In the genomic region with DNA sequence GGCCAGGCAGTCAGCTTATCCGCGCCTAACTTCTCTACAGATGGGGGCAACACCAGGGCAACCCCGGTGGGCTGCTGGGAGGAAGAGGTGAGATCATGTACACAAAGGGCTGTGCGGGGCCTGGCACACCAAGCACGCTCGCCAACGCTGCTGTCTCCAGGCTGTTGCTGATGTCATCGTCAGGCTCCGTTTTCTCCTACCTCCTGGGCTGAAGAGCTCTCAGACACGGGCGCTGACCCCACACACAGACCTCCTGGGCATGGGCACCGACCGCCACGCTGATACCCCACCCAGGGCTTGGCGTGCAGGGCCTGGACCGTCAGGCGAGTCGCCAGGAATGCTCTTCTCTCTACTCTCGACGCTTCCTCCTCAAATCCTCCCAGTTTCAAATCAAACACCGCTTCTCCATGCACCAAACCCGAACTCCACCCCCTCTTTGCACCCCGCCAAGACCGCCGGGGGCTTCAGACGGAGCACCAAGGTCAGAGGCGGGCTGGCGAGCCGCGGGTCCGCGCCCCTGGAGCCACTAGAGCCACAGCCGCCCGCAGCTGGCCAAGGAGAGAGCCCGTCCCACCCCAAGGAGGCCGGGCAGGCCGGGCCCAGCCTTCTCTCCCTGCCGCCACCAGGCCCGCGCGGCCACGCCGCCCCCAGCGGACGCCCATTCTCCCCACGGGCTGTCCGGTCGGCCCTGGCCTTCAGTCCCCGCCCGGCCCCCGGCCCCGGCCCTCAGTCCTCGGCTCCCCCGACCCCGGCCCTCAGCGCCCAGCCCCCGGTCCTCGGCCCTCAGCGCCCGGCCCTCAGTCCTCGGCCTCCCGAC, we compare ENCODE assay signal across 8 cellular contexts. TPM values are rescaled to one million over a fixed set of nuclear protein-coding genes. Genes with fewer than 3 reads are reported as not detected.
A peak's percentile ranks its signal among the peaks of the same experiment; 100 is the strongest.
DNase-seq lines count a peak whose midpoint lies in the region; ATAC-seq and TF ChIP-seq lines count a peak whose summit lies in the region.

No MANE protein-coding gene starts in this region.

- TF ChIP-seq EP300 in Ishikawa (IDR thresholded peaks at IDR 0.05; ENCODE audit: borderline replicate concordance) = no peak
- no peak for TF ChIP-seq EP300 in sigmoid colon (IDR thresholded peaks at IDR 0.05)

- no peaks in the 10 kb centered on the region for H3K9me3 ChIP-seq in CD4-positive, alpha-beta T cell (ENCODE audit: control insufficient read depth, low read length)
- no peaks in the 10 kb centered on the region for H3K9me3 ChIP-seq in right cardiac atrium (ENCODE audit: control insufficient read depth, low read length)
- no peaks in the 10 kb centered on the region for H3K9me3 ChIP-seq in sigmoid colon

- DNase-seq in CD4-positive, alpha-beta T cell = peak in 1 of 10 experiments; percentile 19
- peak; percentile 60 for DNase-seq in activated naive CD4-positive, alpha-beta T cell treated with anti-CD3 and anti-CD28 coated beads, Interleukin-2, amount 10 ng/mL, durations not matched to agents 7 days and 5 days
- DNase-seq in right cardiac atrium (peak; percentile 48 to 77 (median 77)), sigmoid colon (peak; percentile 65), NCI-H2081 treated with DMSO at 0.1 percent for 48 hours (lab: John Stamatoyannopoulos, UW) (no peak), putamen (ENCODE audit: low spot score) (no peak)
- DNase-seq in activated CD4-positive, CD25-positive, alpha-beta regulatory T cell treated with anti-CD3 and anti-CD28 coated beads, Interleukin-2, amount 50 U/mL, for 72 hours = no peak

- no peaks in the 10 kb centered on the region for H3K27me3 Mint-ChIP-seq in CD4-positive, alpha-beta T cell
- peaks cover 25% of the 10 kb centered on the region for H3K27me3 Mint-ChIP-seq in activated naive CD4-positive, alpha-beta T cell treated with anti-CD3 and anti-CD28 coated beads, Interleukin-2, amount 10 ng/mL, durations not matched to agents 7 days and 5 days

- peak overlapping the region; percentile 94 for H3K27ac ChIP-seq in CD4-positive, alpha-beta T cell (ENCODE audit: low read depth, low read length)
- H3K27ac ChIP-seq in right cardiac atrium (ENCODE audit: low read length) = no peak overlapping the region
- peak overlapping the region; percentile 82 to 91 (median 87) for H3K27ac ChIP-seq in sigmoid colon

- H3K27ac Mint-ChIP-seq in CD4-positive, alpha-beta T cell = peak overlapping the region; percentile 94
- H3K27ac Mint-ChIP-seq in activated naive CD4-positive, alpha-beta T cell treated with anti-CD3 and anti-CD28 coated beads, Interleukin-2, amount 10 ng/mL, durations not matched to agents 7 days and 5 days = peak overlapping the region; percentile 91

- H3K4me3 ChIP-seq in right cardiac atrium (ENCODE audit: low read length) (peak overlapping the region; percentile 95), sigmoid colon (peak overlapping the region; percentile 62 to 99 (median 90))

- no peak for TF ChIP-seq CTCF in CD4-positive, alpha-beta T cell (IDR thresholded peaks at IDR 0.05)
- no peak for TF ChIP-seq CTCF in sigmoid colon (IDR thresholded peaks at IDR 0.05)

- H3K4me1 Mint-ChIP-seq in CD4-positive, alpha-beta T cell (ENCODE audit: low read depth) = peaks cover 53% of the 10 kb centered on the region
- H3K4me1 Mint-ChIP-seq in activated naive CD4-positive, alpha-beta T cell treated with anti-CD3 and anti-CD28 coated beads, Interleukin-2, amount 10 ng/mL, durations not matched to agents 7 days and 5 days = peaks cover 62% of the 10 kb centered on the region

- H3K27me3 ChIP-seq in CD4-positive, alpha-beta T cell (ENCODE audit: control insufficient read depth, insufficient read depth, low read length) = no peaks in the 10 kb centered on the region
- H3K27me3 ChIP-seq in right cardiac atrium (ENCODE audit: control insufficient read depth, insufficient read depth) = no peaks in the 10 kb centered on the region
- H3K27me3 ChIP-seq in sigmoid colon = peaks cover 0 to 6% (median 0%) of the 10 kb centered on the region in 3 donors

- H3K36me3 Mint-ChIP-seq in CD4-positive, alpha-beta T cell (ENCODE audit: low read depth) = peaks cover 21% of the 10 kb centered on the region
- peaks cover 12% of the 10 kb centered on the region for H3K36me3 Mint-ChIP-seq in activated naive CD4-positive, alpha-beta T cell treated with anti-CD3 and anti-CD28 coated beads, Interleukin-2, amount 10 ng/mL, durations not matched to agents 7 days and 5 days

- H3K36me3 ChIP-seq in sigmoid colon = no peaks in the 10 kb centered on the region

- TF ChIP-seq POLR2A in sigmoid colon (IDR thresholded peaks at IDR 0.05) = no peak

- CTCF ChIA-PET in CD4-positive, alpha-beta T cell (lab: Charles Lee) = interaction anchor here (1.0 to 2.0 kb wide), 7 partner anchors 24 to 222 kb away, joined by 3 to 16 read pairs (median 4); a partner anchor contains a TSS
- CTCF ChIA-PET in activated naive CD4-positive, alpha-beta T cell treated with anti-CD3 and anti-CD28 coated beads, Interleukin-2, amount 10 ng/mL, durations not matched to agents 7 days and 5 days (lab: Charles Lee) = interaction anchor here (0.6 to 3.1 kb wide), 10 partner anchors 9 to 325 kb away, joined by 3 to 14 read pairs (median 4); a partner anchor contains a TSS

- POLR2A ChIA-PET in CD4-positive, alpha-beta T cell (lab: Charles Lee) = interaction anchor here (1.0 to 2.7 kb wide), 3 partner anchors 34 to 148 kb away, joined by 4 to 11 read pairs (median 9); a partner anchor contains a TSS

- no peak for TF ChIP-seq RAD21 in Ishikawa (IDR thresholded peaks at IDR 0.05; ENCODE audit: low read depth)

- H3K4me3 Mint-ChIP-seq in CD4-positive, alpha-beta T cell = peak overlapping the region; percentile 92
- H3K4me3 Mint-ChIP-seq in activated naive CD4-positive, alpha-beta T cell treated with anti-CD3 and anti-CD28 coated beads, Interleukin-2, amount 10 ng/mL, durations not matched to agents 7 days and 5 days = peak overlapping the region; percentile 86

- intact Hi-C loops in CD4-positive, alpha-beta T cell (cut with DNase I, micrococcal nuclease) = loop anchor here in 1 of 2 experiments (5.0 kb wide), 2 partner anchors 33 to 53 kb away; a partner anchor contains a TSS
- intact Hi-C loops in right cardiac atrium (cut with DNase I) = no loop called here
- intact Hi-C loops in sigmoid colon (cut with DNase I) = loop anchor here (1.0 to 2.0 kb wide), 2 partner anchors 33 to 51 kb away; a partner anchor contains a TSS

- H3K9me3 Mint-ChIP-seq in CD4-positive, alpha-beta T cell = no peaks in the 10 kb centered on the region
- H3K9me3 Mint-ChIP-seq in activated naive CD4-positive, alpha-beta T cell treated with anti-CD3 and anti-CD28 coated beads, Interleukin-2, amount 10 ng/mL, durations not matched to agents 7 days and 5 days = no peaks in the 10 kb centered on the region

- 5% methylated on average over 62 of the region's 62 CpGs for WGBS in right cardiac atrium
- 3 to 7% methylated on average over 62 of the region's 62 CpGs for WGBS in sigmoid colon, 2 donors

- ATAC-seq in CD4-positive, alpha-beta T cell (ENCODE audit: poor library complexity) = no peak
- peak; percentile 4 to 38 for ATAC-seq in right cardiac atrium

- H3K4me1 ChIP-seq in right cardiac atrium (ENCODE audit: control insufficient read depth, insufficient read depth, low read length) (peaks cover 13% of the 10 kb centered on the region), sigmoid colon (peaks cover 0 to 60% (median 56%) of the 10 kb centered on the region in 4 donors)

TF ChIP-seq in Ishikawa, 13 proteins besides CTCF, POLR2A, EP300 and RAD21:
- TF ChIP-seq FOXM1 (IDR thresholded peaks at IDR 0.05; ENCODE audit: borderline replicate concordance, low read depth) = no peak
- no peak for TF ChIP-seq TAF1 (IDR thresholded peaks at IDR 0.05; ENCODE audit: low read depth)
- TF ChIP-seq, protein P1, sequence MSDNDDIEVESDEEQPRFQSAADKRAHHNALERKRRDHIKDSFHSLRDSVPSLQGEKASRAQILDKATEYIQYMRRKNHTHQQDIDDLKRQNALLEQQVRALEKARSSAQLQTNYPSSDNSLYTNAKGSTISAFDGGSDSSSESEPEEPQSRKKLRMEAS (IDR thresholded peaks at IDR 0.05) = peak; percentile 50

RNA-seq across cellular contexts. Expression of a gene that starts 0.8 kb away (rescaled TPM):
- total RNA-seq in CD4-positive, alpha-beta T cell = 100 to 1,000 TPM; 220 to 227 TPM
- total RNA-seq in right cardiac atrium (10 to 100 TPM; 50.3 to 54.8 (median 53.9) TPM), sigmoid colon (10 to 100 TPM; 23.2 to 53.7 (median 32.3) TPM)
- polyA plus RNA-seq in right cardiac atrium (39.2 TPM), sigmoid colon (10 to 100 TPM; 13.8 to 67.3 (median 17.3) TPM)

RNA-seq across cellular contexts. Expression of a gene that starts 7.3 kb away (rescaled TPM):
- total RNA-seq in CD4-positive, alpha-beta T cell = 1 to 10 TPM; 1.1 to 1.6 TPM
- under 1 TPM in 2 of 4 donors, not detected in 2; 0.11 to 0.32 TPM for total RNA-seq in right cardiac atrium
- 0.05 TPM for polyA plus RNA-seq in right cardiac atrium
- not detected for total RNA-seq in sigmoid colon
- polyA plus RNA-seq in sigmoid colon = 1 to 10 TPM; 1.2 to 8.6 (median 3.2) TPM

RNA-seq across cellular contexts. Expression of a gene that starts 12.6 kb away (rescaled TPM):
- not detected for total RNA-seq in CD4-positive, alpha-beta T cell
- total RNA-seq in right cardiac atrium (not detected), sigmoid colon (not detected)
- polyA plus RNA-seq in right cardiac atrium (not detected), sigmoid colon (under 1 TPM in 1 of 3 donors, not detected in 2; 0.20 TPM)

RNA-seq across cellular contexts. Expression of a gene that starts 33.4 kb away (rescaled TPM):
- total RNA-seq in CD4-positive, alpha-beta T cell = 100 to 1,000 TPM; 107 to 114 TPM
- total RNA-seq in right cardiac atrium (10 to 100 TPM; 32.2 to 33.7 (median 33.3) TPM), sigmoid colon (10 to 100 TPM; 24.8 to 52.5 (median 45.3) TPM)
- polyA plus RNA-seq in right cardiac atrium (29.0 TPM), sigmoid colon (10 to 100 TPM in 2 of 3 donors, 1 to 10 TPM in 1; 7.2 to 61.1 (median 11.3) TPM)

RNA-seq across cellular contexts. Expression of a gene that starts 34.0 kb away (rescaled TPM):
- total RNA-seq in CD4-positive, alpha-beta T cell = 100 to 1,000 TPM; 184 to 185 TPM
- total RNA-seq in right cardiac atrium (10 to 100 TPM; 23.3 to 35.0 (median 28.6) TPM), sigmoid colon (10 to 100 TPM; 30.7 to 54.0 (median 35.6) TPM)
- polyA plus RNA-seq in right cardiac atrium (29.1 TPM), sigmoid colon (10 to 100 TPM; 20.3 to 45.3 (median 22.2) TPM)

Comparison
In these comparisons a context has a peak if more than half of its experiments do, and no peak if none do; other contexts are left out.
1. DNase-seq: peak in activated naive CD4-positive, alpha-beta T cell treated with anti-CD3 and anti-CD28 coated beads, Interleukin-2, amount 10 ng/mL, durations not matched to agents 7 days and 5 days (single experiment), right cardiac atrium (3 of 3) and sigmoid colon (single experiment); none in NCI-H2081 treated with DMSO at 0.1 percent for 48 hours (single experiment), activated CD4-positive, CD25-positive, alpha-beta regulatory T cell treated with anti-CD3 and anti-CD28 coated beads, Interleukin-2, amount 50 U/mL, for 72 hours (single experiment) and putamen (single experiment).